In the genomic region with DNA sequence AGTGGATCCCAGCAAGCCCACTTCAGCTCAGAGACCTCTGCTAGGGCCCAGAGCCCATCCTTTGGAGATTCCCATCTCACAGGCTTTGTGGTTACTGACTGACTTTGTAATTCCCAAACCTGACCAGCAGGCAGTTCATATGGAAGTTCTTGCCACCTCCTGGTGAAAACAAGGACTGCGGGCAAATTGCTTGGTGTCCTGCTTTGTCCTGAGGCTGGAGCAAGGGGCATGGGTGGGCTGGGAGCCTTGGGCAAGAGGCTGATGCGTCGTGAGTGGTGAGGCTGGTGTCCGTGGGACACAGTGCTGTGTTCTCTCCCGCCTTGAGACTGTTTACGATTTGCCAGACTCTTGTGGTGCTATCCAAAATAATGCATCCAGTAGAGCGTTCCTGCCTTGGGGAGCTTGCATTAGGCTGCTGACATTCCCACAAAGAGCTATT, we compare ENCODE assay signal across 8 cellular contexts.
DNase-seq lines count a peak whose midpoint lies in the region; ATAC-seq, FAIRE-seq and TF ChIP-seq lines count a peak whose summit lies in the region.

No MANE protein-coding gene starts in this region.

- no peaks in the 10 kb centered on the region for H3K9me2 ChIP-seq in hepatocyte (replicated peaks; ENCODE audit: insufficient read depth)

- 79 to 92% (median 86%) methylated on average over 7 of the region's 7 CpGs for WGBS in adrenal gland, 4 donors
- WGBS in hepatocyte (ENCODE audit: low lambda C conversion rate, missing lambda C conversion rate): 57% methylated on average over 7 of the region's 7 CpGs
- WGBS in small intestine, 3 donors: 78 to 89% (median 85%) methylated on average over 7 of the region's 7 CpGs

- H2AFZ ChIP-seq in hepatocyte: no peak overlapping the region

- peak; percentile 77 for DNase-seq in ELF-1 (ENCODE audit: low read depth, low spot score)
- peak; percentile 90 for DNase-seq in NCI-H1694 (lab: John Stamatoyannopoulos, UW)
- DNase-seq in adrenal gland: peak; percentile 48 to 87 (median 74)
- peak; percentile 73 for DNase-seq in hepatocyte (ENCODE audit: low spot score)
- DNase-seq in small intestine: peak; percentile 63
- no peak for DNase-seq in effector memory CD8-positive, alpha-beta T cell

- H3K4me3 ChIP-seq in adrenal gland: no peak overlapping the region
- no peak overlapping the region for H3K4me3 ChIP-seq in hepatocyte
- H3K4me3 ChIP-seq in small intestine (ENCODE audit: low read depth in 1 of 2, low read length in 2 of 2): no peak overlapping the region

- H3K27ac Mint-ChIP-seq in effector memory CD8-positive, alpha-beta T cell: no peak overlapping the region

- H3K36me3 ChIP-seq in adrenal gland (replicated peaks in 1 of 2): no peaks in the 10 kb centered on the region
- no peaks in the 10 kb centered on the region for H3K36me3 ChIP-seq in hepatocyte (replicated peaks; ENCODE audit: insufficient read depth, low read depth)
- no peaks in the 10 kb centered on the region for H3K36me3 ChIP-seq in small intestine (ENCODE audit: control insufficient read depth in 2 of 2, insufficient read depth in 2 of 2, low read length in 2 of 2)

- intact Hi-C loops in adrenal gland (cut with DNase I): loop anchor here in 1 of 2 donors (5.0 kb wide), 2 partner anchors 40 to 110 kb away; a partner anchor contains a TSS

- H4K20me1 ChIP-seq in hepatocyte (ENCODE audit: insufficient read depth, poor library complexity, severe bottlenecking): no peaks in the 10 kb centered on the region

- TF ChIP-seq CTCF in adrenal gland (IDR thresholded peaks at IDR 0.05) (peak; percentile 33 to 81 (median 69)), hepatocyte (IDR thresholded peaks at IDR 0.05; ENCODE audit: poor library complexity) (peak; percentile 54)

- FAIRE-seq in small intestine (lab: Jason Lieb, UNC): no peak

- TF ChIP-seq POLR2A in adrenal gland (IDR thresholded peaks at IDR 0.05): no peak

- no peak for ATAC-seq in effector memory CD8-positive, alpha-beta T cell (replicated peaks)
- ATAC-seq in activated CD4-positive, CD25-positive, alpha-beta regulatory T cell treated with anti-CD3 and anti-CD28 coated beads, Interleukin-2, amount 50 U/mL, for 24 hours: no peak
- ATAC-seq in HG02588 (IDR thresholded peaks at IDR 0.05; ENCODE audit: unreplicated experiment): no peak

- H3K27me3 Mint-ChIP-seq in effector memory CD8-positive, alpha-beta T cell: no peaks in the 10 kb centered on the region

- no peak overlapping the region for H3K4me2 ChIP-seq in hepatocyte

- H3K4me1 ChIP-seq in adrenal gland (replicated peaks in 1 of 2) (peaks cover 44 to 58% of the 10 kb centered on the region in 2 donors), hepatocyte (ENCODE audit: insufficient read depth) (peaks cover 69% of the 10 kb centered on the region), small intestine (ENCODE audit: control insufficient read depth in 2 of 2, insufficient read depth in 1 of 2, low read depth in 1 of 2, low read length in 1 of 2) (peaks cover 0 to 22% of the 10 kb centered on the region in 2 donors)

- H3K27me3 ChIP-seq in adrenal gland (no peaks in the 10 kb centered on the region), hepatocyte (no peaks in the 10 kb centered on the region), small intestine (ENCODE audit: control insufficient read depth in 2 of 2, insufficient read depth in 2 of 2, low read length in 2 of 2) (no peaks in the 10 kb centered on the region)

- H3K79me2 ChIP-seq in hepatocyte: no peaks in the 10 kb centered on the region

- no peaks in the 10 kb centered on the region for H3K9me3 ChIP-seq in adrenal gland (replicated peaks in 1 of 3)
- no peaks in the 10 kb centered on the region for H3K9me3 ChIP-seq in hepatocyte (ENCODE audit: low read depth)
- no peaks in the 10 kb centered on the region for H3K9me3 ChIP-seq in small intestine (ENCODE audit: control insufficient read depth, low read depth)

- no peaks in the 10 kb centered on the region for H3K9me3 Mint-ChIP-seq in effector memory CD8-positive, alpha-beta T cell

- peaks cover 5 to 12% of the 10 kb centered on the region in 2 donors for H3K4me1 Mint-ChIP-seq in effector memory CD8-positive, alpha-beta T cell (ENCODE audit: low read depth in 2 of 2)

- H3K4me3 Mint-ChIP-seq in effector memory CD8-positive, alpha-beta T cell: no peak overlapping the region

- H3K36me3 Mint-ChIP-seq in effector memory CD8-positive, alpha-beta T cell (ENCODE audit: insufficient read depth): no peaks in the 10 kb centered on the region

- peak overlapping the region; percentile 73 to 96 (median 88) for H3K27ac ChIP-seq in adrenal gland
- H3K27ac ChIP-seq in hepatocyte: peak overlapping the region; percentile 98
- H3K27ac ChIP-seq in small intestine (ENCODE audit: low read depth in 1 of 2, low read length in 1 of 2): peak overlapping the region in 1 of 2 donors; percentile 85

Comparison
In these comparisons a context has a peak if more than half of its experiments do, and no peak if none do; other contexts are left out.
1. DNase-seq: peak in ELF-1 (single experiment), NCI-H1694 (single experiment), adrenal gland (7 of 7), hepatocyte (single experiment) and small intestine (single experiment); none in effector memory CD8-positive, alpha-beta T cell (0 of 3).